In the genomic region with DNA sequence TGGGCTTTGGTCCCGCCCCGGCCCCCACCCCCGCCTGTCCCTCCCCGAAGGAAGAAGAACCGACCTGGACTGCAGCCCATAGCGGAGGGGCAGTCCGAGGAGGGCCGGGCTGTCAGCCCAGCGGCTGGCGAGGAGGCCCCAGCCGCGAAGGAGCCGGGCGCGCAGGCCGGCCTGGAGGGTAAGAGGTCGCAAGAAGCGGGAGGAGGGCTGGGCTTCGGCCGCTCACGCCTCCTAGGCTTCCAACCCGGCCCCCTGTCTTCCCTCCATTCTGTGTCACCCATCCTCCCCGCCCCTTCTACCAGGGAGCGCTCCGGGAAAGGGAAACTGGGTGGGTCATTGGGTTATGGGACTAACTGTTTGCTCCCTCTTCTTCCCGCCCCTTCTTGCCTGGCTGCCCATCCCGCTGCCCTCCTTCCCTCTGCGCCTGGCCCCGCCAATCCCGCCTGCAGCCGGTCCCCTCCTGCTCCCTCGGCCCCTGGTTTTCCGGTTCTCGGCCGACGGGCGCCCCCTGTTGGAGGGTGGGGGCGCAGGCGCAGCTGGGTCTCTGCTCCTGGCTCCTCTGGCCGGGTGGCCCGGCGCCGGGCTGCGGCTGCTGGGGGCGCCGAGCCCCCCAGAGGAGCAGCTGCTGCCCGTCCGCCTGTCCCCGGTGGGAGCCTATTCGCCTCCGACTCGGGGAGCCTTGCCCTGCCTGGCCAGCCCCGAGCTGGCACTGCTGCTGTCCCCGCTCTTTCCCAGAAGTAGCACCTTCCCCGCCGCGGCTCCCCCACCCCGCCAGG, we compare ENCODE assay signal across 8 cellular contexts.
A peak's percentile ranks its signal among the peaks of the same experiment; 100 is the strongest.
DNase-seq lines count a peak whose midpoint lies in the region; ATAC-seq, FAIRE-seq and TF ChIP-seq lines count a peak whose summit lies in the region.

No MANE protein-coding gene starts in this region.

- ATAC-seq in GM21723 (IDR thresholded peaks at IDR 0.05; ENCODE audit: unreplicated experiment), result peak; percentile 40
- ATAC-seq in RWPE2 (ENCODE audit: low read depth), result peak; percentile 49

- H3K4me3 ChIP-seq in LNCaP clone FGC (ENCODE audit: low read depth, low read length) (peak overlapping the region; percentile 95), RWPE2 (ENCODE audit: severe bottlenecking) (peak overlapping the region; percentile 52), fibroblast of pulmonary artery (replicated peaks; ENCODE audit: low read depth, low read length) (peak overlapping the region; percentile 86)

- no peaks in the 10 kb centered on the region for H3K27me3 ChIP-seq in RWPE2 (ENCODE audit: insufficient read depth, poor library complexity, severe bottlenecking)

- H3K4me1 ChIP-seq in RWPE2 (ENCODE audit: insufficient read depth, poor library complexity, severe bottlenecking), result no peaks in the 10 kb centered on the region

- peaks cover 35% of the 10 kb centered on the region for H3K4me1 Mint-ChIP-seq in nephron

- no peaks in the 10 kb centered on the region for H3K9me3 Mint-ChIP-seq in nephron

- H3K36me3 Mint-ChIP-seq in nephron (ENCODE audit: low read depth), result peaks cover 12% of the 10 kb centered on the region

- H3K36me3 ChIP-seq in RWPE2 (ENCODE audit: low read depth), result peaks cover 37% of the 10 kb centered on the region

- FAIRE-seq in D721Med (lab: Jason Lieb, UNC), result no peak

- H3K27me3 Mint-ChIP-seq in nephron (ENCODE audit: low read depth), result no peaks in the 10 kb centered on the region

- H3K9me3 ChIP-seq in RWPE2 (ENCODE audit: severe bottlenecking), result no peaks in the 10 kb centered on the region

- H3K27ac ChIP-seq in RWPE2 (ENCODE audit: poor library complexity, severe bottlenecking), result peak overlapping the region; percentile 83

- TF ChIP-seq CTCF in D721Med (IDR thresholded peaks at IDR 0.05; ENCODE audit: insufficient read depth, missing control alignments) (peak; percentile 89), LNCaP clone FGC (IDR thresholded peaks at IDR 0.05; ENCODE audit: control insufficient read depth, extremely low read depth, insufficient read depth) (peak; percentile 94), RWPE2 (IDR thresholded peaks at IDR 0.05; ENCODE audit: poor library complexity, severe bottlenecking) (peak; percentile 95), fibroblast of pulmonary artery (IDR thresholded peaks at IDR 0.05; ENCODE audit: low read length, missing control alignments) (peak; percentile 61), nephron (IDR thresholded peaks at IDR 0.05; ENCODE audit: unreplicated experiment in 3 of 3) (peak; percentile 96 to 99 (median 96))

- peak overlapping the region; percentile 84 to 94 (median 94) for H3K4me3 Mint-ChIP-seq in nephron

- H3K27ac Mint-ChIP-seq in nephron, result peak overlapping the region; percentile 56 to 96 (median 93)

- peak; percentile 96 for DNase-seq in D721Med (ENCODE audit: insufficient read length, low spot score)
- no peak for DNase-seq in LNCaP clone FGC (ENCODE audit: low read depth)
- DNase-seq in RWPE2 (ENCODE audit: low spot score), result peak; percentile 92
- peak; percentile 95 for DNase-seq in activated effector memory CD4-positive, alpha-beta T cell treated with anti-CD3 and anti-CD28 coated beads, Interleukin-2, amount 50 U/mL, for 16 hours
- peak; percentile 97 for DNase-seq in fibroblast of pulmonary artery (ENCODE audit: low read depth)
- peak; percentile 58 to 87 (median 76) for DNase-seq in stimulated activated naive CD4-positive, alpha-beta T cell (lab: John Stamatoyannopoulos, UW)
